ENCODE assay signal across 21 cellular contexts in genomic region chr2:18381451-18381850, GRCh38.
DNase-seq lines count a peak whose midpoint lies in the region; ATAC-seq and TF ChIP-seq lines count a peak whose summit lies in the region.
"Had no signal": no experiment of that assay in that cellular context is flagged by ENCODE, and none has a peak within 500 bp of the region (broad histone marks: within the 10 kb centered on the region; RNA-seq: fewer than 3 reads in every experiment).

No MANE protein-coding gene starts in this region.

- no peak overlapping the region for H3K4me3 ChIP-seq in adipocyte (ENCODE audit: low read length)
- no peak overlapping the region for H3K4me3 ChIP-seq in MG63
- H3K4me3 ChIP-seq: BLaER1 treated with 17β-estradiol and CSF1 and Interleukin-3, amounts not matched to agents 10 nM and 100 nM had no signal

- H3K9ac ChIP-seq in adipocyte (ENCODE audit: low read length): no peak overlapping the region
- H3K9ac ChIP-seq: BLaER1 treated with 17β-estradiol and CSF1 and Interleukin-3, amounts not matched to agents 10 nM and 100 nM had no signal

- ATAC-seq in HG03571 (IDR thresholded peaks at IDR 0.05; ENCODE audit: unreplicated experiment): no peak
- no peak for ATAC-seq in HG03196 (IDR thresholded peaks at IDR 0.05; ENCODE audit: unreplicated experiment)
- ATAC-seq in GM18505 (IDR thresholded peaks at IDR 0.05; ENCODE audit: unreplicated experiment): no peak
- ATAC-seq: CD8-positive, alpha-beta T cell had no signal

- DNase-seq in EH (ENCODE audit: low read depth): peak; percentile 23
- DNase-seq in adipocyte (ENCODE audit: low read depth): peak; percentile 73
- peak; percentile 86 for DNase-seq in fibroblast of peridontal ligament (ENCODE audit: extremely low read depth)
- DNase-seq in MG63: no peak
- DNase-seq: 8988T; ACHN; AML-193; Caco-2; Calu3; CD4-positive, alpha-beta T cell; CD8-positive, alpha-beta T cell; DMS 273 treated with DMSO at 0.1 percent for 48 hours; DMS153; DMS53; DMS79; DND-41; GF-D8 had no signal

- H3K4me1 ChIP-seq in adipocyte (ENCODE audit: control insufficient read depth, insufficient read depth, low read length): peaks cover 11% of the 10 kb centered on the region

- H3K9me3 ChIP-seq in adipocyte (ENCODE audit: control insufficient read depth, low read length) (no peaks in the 10 kb centered on the region), MG63 (no peaks in the 10 kb centered on the region)
- H3K9me3 ChIP-seq: BLaER1 treated with 17β-estradiol and CSF1 and Interleukin-3, amounts not matched to agents 10 nM and 100 nM; Caco-2 had no signal

- H3K27me3 ChIP-seq in adipocyte (replicated peaks; ENCODE audit: control insufficient read depth, insufficient read depth, low read length): no peaks in the 10 kb centered on the region
- no peaks in the 10 kb centered on the region for H3K27me3 ChIP-seq in MG63
- H3K27me3 ChIP-seq: BLaER1 treated with 17β-estradiol and CSF1 and Interleukin-3, amounts not matched to agents 10 nM and 100 nM had no signal

- TF ChIP-seq POLR2A in GM18505 (IDR thresholded peaks at IDR 0.05; ENCODE audit: borderline replicate concordance, extremely low read depth, insufficient read depth, insufficient read length): no peak

- H3K36me3 ChIP-seq in adipocyte (ENCODE audit: control insufficient read depth, insufficient read depth, low read length, severe bottlenecking) (no peaks in the 10 kb centered on the region), MG63 (no peaks in the 10 kb centered on the region)
- H3K36me3 ChIP-seq: BLaER1 treated with 17β-estradiol and CSF1 and Interleukin-3, amounts not matched to agents 10 nM and 100 nM had no signal
